In the genomic region with DNA sequence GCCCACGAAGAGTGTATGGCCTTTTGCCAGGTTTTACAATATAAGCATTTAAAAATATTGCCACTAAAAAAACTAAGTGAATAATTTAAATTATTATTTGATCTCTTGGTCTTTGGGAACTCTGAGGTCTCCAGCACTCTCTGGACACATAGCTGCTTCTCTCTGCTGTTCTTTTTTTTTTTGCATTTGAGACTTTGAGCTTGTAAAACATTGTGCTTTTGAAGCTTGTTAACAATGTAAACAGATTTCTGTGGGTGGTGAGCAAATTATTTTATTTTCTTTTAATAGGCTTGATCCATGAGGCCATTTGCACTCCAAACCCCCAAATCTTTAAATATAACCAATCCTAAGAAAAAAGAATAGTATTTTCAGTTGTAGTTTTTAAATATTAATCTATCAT, we compare ENCODE assay signal across 24 cellular contexts.
"Had no signal": no experiment of that assay in that cellular context is flagged by ENCODE, and none has a peak within 500 bp of the region (broad histone marks: within the 10 kb centered on the region; RNA-seq: fewer than 3 reads in every experiment).

No MANE protein-coding gene starts in this region.

- H3K9me3 ChIP-seq: SK-N-SH had no signal

- H3K27me3 Mint-ChIP-seq: IgD-negative memory B cell had no signal

- H3K4me3 Mint-ChIP-seq: IgD-negative memory B cell had no signal

- FAIRE-seq: K562 had no signal

- ATAC-seq: K562, Panc1, PC-3 had no signal

- H3K27ac Mint-ChIP-seq: IgD-negative memory B cell had no signal

- H3K4me2 ChIP-seq: KMS-11, SK-N-SH had no signal

- DNase-seq: Kasumi-1, MM.1S, NCI-H1092 treated with DMSO at 0.1 percent for 48 hours, NCI-H1436, NCI-H187, NCI-H2029, NCI-H2081 treated with DMSO at 0.1 percent for 48 hours, NCI-H2171, NCI-H226, NCI-H446, NCI-H510A, NCI-H524 treated with DMSO at 0.1 percent for 48 hours, NCI-H69, NCI-H774, PC-3, SHP77, SK-N-SH, SW 1271 had no signal

- H3K27ac ChIP-seq: HL-60, KMS-11, RWPE1 had no signal

- H3K9ac ChIP-seq: KMS-11, SK-N-SH had no signal

- H3K4me3 ChIP-seq: K562 had no signal

- H3K9me3 Mint-ChIP-seq: IgD-negative memory B cell had no signal
